ENCODE assay signal across 20 cellular contexts in genomic region chr21:24014381-24014780, GRCh38.
A peak's percentile ranks its signal among the peaks of the same experiment; 100 is the strongest.
DNase-seq lines count a peak whose midpoint lies in the region; ATAC-seq and TF ChIP-seq lines count a peak whose summit lies in the region.
"Had no signal": no experiment of that assay in that cellular context is flagged by ENCODE, and none has a peak within 500 bp of the region (broad histone marks: within the 10 kb centered on the region; RNA-seq: fewer than 3 reads in every experiment).

No MANE protein-coding gene starts in this region.

- no peaks in the 10 kb centered on the region for H3K36me3 Mint-ChIP-seq in CD14-positive monocyte
- no peaks in the 10 kb centered on the region for H3K36me3 Mint-ChIP-seq in activated CD4-positive, alpha-beta T cell treated with anti-CD3 and anti-CD28 coated beads, Interleukin-2, amount 10 ng/mL, durations not matched to agents 7 days and 5 days (ENCODE audit: low read depth)
- H3K36me3 Mint-ChIP-seq: activated naive CD8-positive, alpha-beta T cell had no signal

- H3K27ac Mint-ChIP-seq in CD14-positive monocyte, result no peak overlapping the region
- no peak overlapping the region for H3K27ac Mint-ChIP-seq in activated CD4-positive, alpha-beta T cell treated with anti-CD3 and anti-CD28 coated beads, Interleukin-2, amount 10 ng/mL, durations not matched to agents 7 days and 5 days
- H3K27ac Mint-ChIP-seq: activated naive CD8-positive, alpha-beta T cell; activated T-helper 17 cell treated with anti-CD3 and anti-CD28 coated beads, Interleukin-2, amount 50 U/mL, for 72 hours; nephron; T-helper 1 cell treated with Interleukin-12 subunit alpha and Interleukin-12 subunit beta and Interleukin-4 antibody, amounts not matched to agents 30 μg/mL and 1 μg/mL, for 36 hours had no signal

- H3K4me1 Mint-ChIP-seq in CD14-positive monocyte, result peaks cover 2% of the 10 kb centered on the region
- H3K4me1 Mint-ChIP-seq in activated CD4-positive, alpha-beta T cell treated with anti-CD3 and anti-CD28 coated beads, Interleukin-2, amount 10 ng/mL, durations not matched to agents 7 days and 5 days, result no peaks in the 10 kb centered on the region
- H3K4me1 Mint-ChIP-seq: activated T-helper 17 cell treated with anti-CD3 and anti-CD28 coated beads, Interleukin-2, amount 50 U/mL, for 72 hours; nephron had no signal

- no peak for DNase-seq in CD14-positive monocyte (ENCODE audit: low spot score)
- peak; percentile 1 for DNase-seq in choroid plexus epithelial cell (ENCODE audit: low read depth)
- DNase-seq in retinal pigment epithelial cell (ENCODE audit: low read depth), result no peak
- DNase-seq in activated CD4-positive, alpha-beta T cell treated with anti-CD3 and anti-CD28 coated beads, Interleukin-2, amount 10 ng/mL, durations not matched to agents 7 days and 5 days, result no peak
- no peak for DNase-seq in islet precursor cell
- DNase-seq: activated CD4-positive, alpha-beta T cell treated with anti-CD3 and anti-CD28 coated beads, Interleukin-2, amount 50 U/mL, for 1 hour; activated CD8-positive, alpha-beta memory T cell treated with anti-CD3 and anti-CD28 coated beads, Interleukin-2, amount 50 U/mL, for 4 hours; DMS79 treated with DMSO at 0.1 percent for 48 hours; heart right ventricle; NCI-H1092 treated with DMSO at 0.1 percent for 48 hours; NCI-H2029; NCI-H226; substantia nigra; uterus had no signal

- intact Hi-C loops in CD14-positive monocyte (cut with micrococcal nuclease), result no loop called here

- no peak overlapping the region for H3K4me3 Mint-ChIP-seq in CD14-positive monocyte
- H3K4me3 Mint-ChIP-seq in activated CD4-positive, alpha-beta T cell treated with anti-CD3 and anti-CD28 coated beads, Interleukin-2, amount 10 ng/mL, durations not matched to agents 7 days and 5 days, result no peak overlapping the region
- H3K4me3 Mint-ChIP-seq: activated naive CD8-positive, alpha-beta T cell; activated T-helper 17 cell treated with anti-CD3 and anti-CD28 coated beads, Interleukin-2, amount 50 U/mL, for 72 hours; nephron; T-helper 1 cell treated with Interleukin-12 subunit alpha and Interleukin-12 subunit beta and Interleukin-4 antibody, amounts not matched to agents 30 μg/mL and 1 μg/mL, for 36 hours had no signal

- H3K9me3 Mint-ChIP-seq in CD14-positive monocyte, result peaks cover 4 to 7% (median 5%) of the 10 kb centered on the region in 7 donors
- H3K9me3 Mint-ChIP-seq in activated CD4-positive, alpha-beta T cell treated with anti-CD3 and anti-CD28 coated beads, Interleukin-2, amount 10 ng/mL, durations not matched to agents 7 days and 5 days, result peaks cover 1% of the 10 kb centered on the region

- no peak for ATAC-seq in GM19455 (IDR thresholded peaks at IDR 0.05; ENCODE audit: unreplicated experiment)
- ATAC-seq: activated T-helper 17 cell treated with anti-CD3 and anti-CD28 coated beads, Interleukin-2, amount 50 U/mL, for 72 hours; heart right ventricle had no signal

- TF ChIP-seq CTCF in CD14-positive monocyte (IDR thresholded peaks at IDR 0.05) (peak; percentile 41), LNCAP (IDR thresholded peaks at IDR 0.05) (peak; percentile 41; the same call in 1 of the 2 replicates), choroid plexus epithelial cell (conservative IDR thresholded peaks at IDR 0.05; ENCODE audit: low read depth, low read length) (no peak), retinal pigment epithelial cell (conservative IDR thresholded peaks at IDR 0.05; ENCODE audit: low read depth, low read length) (peak; percentile 26)

- peaks cover 0 to 1% (median 0%) of the 10 kb centered on the region in 3 donors for H3K27me3 Mint-ChIP-seq in CD14-positive monocyte (ENCODE audit: low read depth in 3 of 3)
- H3K27me3 Mint-ChIP-seq in activated CD4-positive, alpha-beta T cell treated with anti-CD3 and anti-CD28 coated beads, Interleukin-2, amount 10 ng/mL, durations not matched to agents 7 days and 5 days, result no peaks in the 10 kb centered on the region
- H3K27me3 Mint-ChIP-seq: activated naive CD8-positive, alpha-beta T cell; activated T-helper 17 cell treated with anti-CD3 and anti-CD28 coated beads, Interleukin-2, amount 50 U/mL, for 72 hours had no signal

- CTCF ChIA-PET in activated CD4-positive, alpha-beta T cell treated with anti-CD3 and anti-CD28 coated beads, Interleukin-2, amount 10 ng/mL, durations not matched to agents 7 days and 5 days (lab: Charles Lee), result no interaction called here

- POLR2A ChIA-PET in activated CD4-positive, alpha-beta T cell treated with anti-CD3 and anti-CD28 coated beads, Interleukin-2, amount 10 ng/mL, durations not matched to agents 7 days and 5 days (lab: Charles Lee), result no interaction called here

- H3K4me3 ChIP-seq in choroid plexus epithelial cell (ENCODE audit: low read depth, low read length), result no peak overlapping the region
- H3K4me3 ChIP-seq in retinal pigment epithelial cell (ENCODE audit: low read length), result no peak overlapping the region
- H3K4me3 ChIP-seq: heart right ventricle, uterus had no signal
